In the genomic region with DNA sequence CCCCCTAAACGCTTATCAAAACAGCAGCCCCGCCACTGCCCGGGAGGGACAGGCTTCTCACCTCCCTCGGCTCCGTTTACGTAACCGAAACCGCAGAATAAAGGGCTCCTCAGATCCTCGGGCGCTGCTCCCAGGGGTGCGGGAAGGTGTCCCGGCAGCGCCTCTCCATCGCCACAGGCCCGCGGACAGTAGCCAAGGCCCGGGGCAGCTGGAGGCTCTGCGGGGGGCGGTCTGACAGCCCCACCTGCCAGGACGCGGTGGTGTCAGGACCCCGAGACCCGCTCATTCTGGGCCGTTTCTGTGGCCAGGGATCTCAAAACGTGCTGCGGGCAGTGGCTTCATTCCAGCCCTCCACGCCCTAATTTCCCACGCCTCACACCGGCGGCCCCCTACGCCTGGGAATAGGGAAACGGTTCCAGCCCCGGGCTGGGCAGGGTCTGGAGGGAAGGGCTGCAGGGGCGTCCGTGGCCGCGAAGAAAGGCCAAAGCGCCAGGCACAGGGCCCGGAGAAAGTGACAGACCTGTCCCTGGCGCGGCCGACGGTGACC, we compare ENCODE assay signal across 7 cellular contexts. TPM values are rescaled to one million over a fixed set of nuclear protein-coding genes. Genes with fewer than 3 reads are reported as not detected.
DNase-seq lines count a peak whose midpoint lies in the region; ATAC-seq, FAIRE-seq and TF ChIP-seq lines count a peak whose summit lies in the region.
"Not testable (repeated sequence)": the region's sequence is repeated elsewhere in the genome, so short reads cannot be mapped to it uniquely, and the experiment has no call there.

No MANE protein-coding gene starts in this region.

- not testable (repeated sequence) for H3K36me3 ChIP-seq in RWPE2 (ENCODE audit: low read depth); liver (ENCODE audit: control insufficient read depth in 4 of 4, insufficient read depth in 3 of 4, low read depth in 1 of 4, low read length in 3 of 4); sigmoid colon

- FAIRE-seq in HTR-8/SVneo (lab: Jason Lieb, UNC): peak; percentile 33

- not testable (repeated sequence) for H3K27ac ChIP-seq in RWPE2 (ENCODE audit: poor library complexity, severe bottlenecking)
- H3K27ac ChIP-seq in liver (ENCODE audit: low read depth in 1 of 2, low read length in 2 of 2) (peak overlapping the region in 1 of 2 donors; percentile 41), sigmoid colon (peak overlapping the region; percentile 65 to 80 (median 72))

- not testable (repeated sequence) for H3K4me1 ChIP-seq in RWPE2 (ENCODE audit: insufficient read depth, poor library complexity, severe bottlenecking)
- H3K4me1 ChIP-seq in liver (ENCODE audit: control insufficient read depth in 4 of 4, insufficient read depth in 4 of 4, low read length in 3 of 4) (peaks cover 4 to 11% (median 6%) of the 10 kb centered on the region in 4 donors), sigmoid colon (peaks cover 0 to 26% (median 14%) of the 10 kb centered on the region in 4 donors)

- H3K27ac Mint-ChIP-seq in activated naive CD4-positive, alpha-beta T cell treated with anti-CD3 and anti-CD28 coated beads, Interleukin-2, amount 50 U/mL, for 72 hours: not testable (repeated sequence)

- H3K9ac ChIP-seq in liver (ENCODE audit: low read depth in 1 of 2, low read length in 2 of 2): peak overlapping the region in 1 of 2 donors; percentile 38

- ATAC-seq in GM18867 (IDR thresholded peaks at IDR 0.05; ENCODE audit: unreplicated experiment): peak; percentile 12
- ATAC-seq in RWPE2 (ENCODE audit: low read depth): peak; percentile 24; the same call in 2 of the 3 replicates
- peak; percentile 11 to 26 for ATAC-seq in activated naive CD4-positive, alpha-beta T cell treated with anti-CD3 and anti-CD28 coated beads, Interleukin-2, amount 50 U/mL, for 72 hours
- ATAC-seq in esophagus mucosa: peak; percentile 44

- not testable (repeated sequence) for TF ChIP-seq CTCF in RWPE2 (IDR thresholded peaks at IDR 0.05; ENCODE audit: poor library complexity, severe bottlenecking); liver (IDR thresholded peaks at IDR 0.05; ENCODE audit: low read depth, low read length, missing input control); sigmoid colon (IDR thresholded peaks at IDR 0.05)

- not testable (repeated sequence) for TF ChIP-seq EP300 in sigmoid colon (IDR thresholded peaks at IDR 0.05)

- not testable (repeated sequence) for TF ChIP-seq RAD21 in liver (IDR thresholded peaks at IDR 0.05)

- H3K36me3 Mint-ChIP-seq in activated naive CD4-positive, alpha-beta T cell treated with anti-CD3 and anti-CD28 coated beads, Interleukin-2, amount 50 U/mL, for 72 hours: peaks cover 6 to 11% of the 10 kb centered on the region in 2 donors

- H3K9me3 Mint-ChIP-seq in activated naive CD4-positive, alpha-beta T cell treated with anti-CD3 and anti-CD28 coated beads, Interleukin-2, amount 50 U/mL, for 72 hours: not testable (repeated sequence)

- not testable (repeated sequence) for DNase-seq in HTR-8/SVneo (ENCODE audit: insufficient read length, low spot score); activated naive CD4-positive, alpha-beta T cell treated with anti-CD3 and anti-CD28 coated beads, Interleukin-2, amount 50 U/mL, for 72 hours (ENCODE audit: low spot score in 2 of 2)
- DNase-seq in RWPE2 (ENCODE audit: low spot score): peak; percentile 62
- peak; percentile 76 for DNase-seq in sigmoid colon

- H3K4me3 ChIP-seq in RWPE2 (ENCODE audit: severe bottlenecking): peak overlapping the region; percentile 49
- peak overlapping the region; percentile 61 to 70 (median 63) for H3K4me3 ChIP-seq in liver (ENCODE audit: low read depth in 1 of 3, low read length in 3 of 3)
- H3K4me3 ChIP-seq in sigmoid colon: peak overlapping the region; percentile 44 to 75 (median 62)

- not testable (repeated sequence) for H3K9me3 ChIP-seq in RWPE2 (ENCODE audit: severe bottlenecking); liver (ENCODE audit: control insufficient read depth in 4 of 4, low read length in 3 of 4); sigmoid colon

- not testable (repeated sequence) for H3K27me3 ChIP-seq in RWPE2 (ENCODE audit: insufficient read depth, poor library complexity, severe bottlenecking); liver (ENCODE audit: control insufficient read depth in 4 of 4, insufficient read depth in 4 of 4, low read length in 3 of 4); sigmoid colon

- intact Hi-C loops in sigmoid colon (cut with DNase I): loop anchor here (2.0 to 5.0 kb wide), 2 partner anchors 109 to 112 kb away; partner anchors contain the start of genes BRD9 and TRIP13

- WGBS in liver: under 1% methylated on average over 43 of the region's 43 CpGs
- WGBS in sigmoid colon, 2 donors: 0 to 1% methylated on average over 14 to 43 of the region's 43 CpGs

- not testable (repeated sequence) for TF ChIP-seq POLR2A in sigmoid colon (IDR thresholded peaks at IDR 0.05)

RNA-seq across cellular contexts. Expression of gene ZDHHC11B, which starts 0.6 kb away (rescaled TPM):
- 1 to 10 TPM in 1 of 2 donors, not detected in 1; 1.4 TPM for total RNA-seq in activated naive CD4-positive, alpha-beta T cell treated with anti-CD3 and anti-CD28 coated beads, Interleukin-2, amount 50 U/mL, for 72 hours
- total RNA-seq in esophagus mucosa (7.0 TPM), liver (1 to 10 TPM in 1 of 2 donors, under 1 TPM in 1; 0.37 to 2.1 TPM), sigmoid colon (10 to 100 TPM in 1 of 4 donors, 1 to 10 TPM in 2, under 1 TPM in 1; 0.71 to 12.7 (median 2.4) TPM)
- polyA plus RNA-seq in liver (under 1 TPM; 0.38 to 0.86 TPM), sigmoid colon (1 to 10 TPM in 1 of 3 donors, under 1 TPM in 1, not detected in 1; 0.46 to 2.0 TPM)
